Comparison of ENCODE assay signal across 1 cellular context in the genomic region with DNA sequence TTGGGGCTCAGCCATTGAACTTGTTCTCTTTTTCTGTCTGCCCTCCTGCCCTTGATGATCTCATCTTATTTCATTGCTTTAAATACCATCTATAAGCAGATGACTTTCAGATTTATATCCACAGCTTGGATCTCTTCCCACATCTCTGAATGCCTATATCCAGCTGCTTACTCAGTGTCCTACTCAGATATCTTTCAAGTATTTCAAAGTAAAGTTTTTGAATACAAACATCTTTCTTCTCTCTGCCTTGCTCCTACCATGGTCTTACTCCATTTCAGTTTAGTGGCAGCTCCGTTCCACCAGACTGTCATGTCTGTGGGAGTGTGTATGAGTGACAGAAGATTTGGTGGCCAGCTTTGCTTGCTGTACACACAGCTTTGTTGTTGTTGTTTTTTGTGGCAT.
TF ChIP-seq lines count a peak whose summit lies in the region.

No MANE protein-coding gene starts in this region.

TF ChIP-seq in HEK293, 187 proteins besides CTCF, POLR2A, EP300 and RAD21 (continued from another document):
- TF ChIP-seq, protein P1, sequence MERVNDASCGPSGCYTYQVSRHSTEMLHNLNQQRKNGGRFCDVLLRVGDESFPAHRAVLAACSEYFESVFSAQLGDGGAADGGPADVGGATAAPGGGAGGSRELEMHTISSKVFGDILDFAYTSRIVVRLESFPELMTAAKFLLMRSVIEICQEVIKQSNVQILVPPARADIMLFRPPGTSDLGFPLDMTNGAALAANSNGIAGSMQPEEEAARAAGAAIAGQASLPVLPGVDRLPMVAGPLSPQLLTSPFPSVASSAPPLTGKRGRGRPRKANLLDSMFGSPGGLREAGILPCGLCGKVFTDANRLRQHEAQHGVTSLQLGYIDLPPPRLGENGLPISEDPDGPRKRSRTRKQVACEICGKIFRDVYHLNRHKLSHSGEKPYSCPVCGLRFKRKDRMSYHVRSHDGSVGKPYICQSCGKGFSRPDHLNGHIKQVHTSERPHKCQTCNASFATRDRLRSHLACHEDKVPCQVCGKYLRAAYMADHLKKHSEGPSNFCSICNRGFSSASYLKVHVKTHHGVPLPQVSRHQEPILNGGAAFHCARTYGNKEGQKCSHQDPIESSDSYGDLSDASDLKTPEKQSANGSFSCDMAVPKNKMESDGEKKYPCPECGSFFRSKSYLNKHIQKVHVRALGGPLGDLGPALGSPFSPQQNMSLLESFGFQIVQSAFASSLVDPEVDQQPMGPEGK (tag by site-specific recombination; IDR thresholded peaks at IDR 0.05) = no peak
- TF ChIP-seq, protein P2, sequence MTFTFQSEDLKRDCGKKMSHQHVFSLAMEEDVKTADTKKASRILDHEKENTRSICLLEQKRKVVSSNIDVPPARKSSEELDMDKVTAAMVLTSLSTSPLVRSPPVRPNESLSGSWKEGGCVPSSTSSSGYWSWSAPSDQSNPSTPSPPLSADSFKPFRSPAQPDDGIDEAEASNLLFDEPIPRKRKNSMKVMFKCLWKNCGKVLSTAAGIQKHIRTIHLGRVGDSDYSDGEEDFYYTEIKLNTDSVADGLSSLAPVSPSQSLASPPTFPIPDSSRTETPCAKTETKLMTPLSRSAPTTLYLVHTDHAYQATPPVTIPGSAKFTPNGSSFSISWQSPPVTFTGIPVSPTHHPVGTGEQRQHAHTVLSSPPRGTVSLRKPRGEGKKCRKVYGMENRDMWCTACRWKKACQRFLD (tag by site-specific recombination; IDR thresholded peaks at IDR 0.05) = no peak
- TF ChIP-seq SCRT1 (tag by site-specific recombination; IDR thresholded peaks at IDR 0.05; ENCODE audit: borderline replicate concordance) = no peak
- TF ChIP-seq ZNF394 (tag by site-specific recombination; IDR thresholded peaks at IDR 0.05; ENCODE audit: borderline replicate concordance) = no peak
- TF ChIP-seq, protein P3, sequence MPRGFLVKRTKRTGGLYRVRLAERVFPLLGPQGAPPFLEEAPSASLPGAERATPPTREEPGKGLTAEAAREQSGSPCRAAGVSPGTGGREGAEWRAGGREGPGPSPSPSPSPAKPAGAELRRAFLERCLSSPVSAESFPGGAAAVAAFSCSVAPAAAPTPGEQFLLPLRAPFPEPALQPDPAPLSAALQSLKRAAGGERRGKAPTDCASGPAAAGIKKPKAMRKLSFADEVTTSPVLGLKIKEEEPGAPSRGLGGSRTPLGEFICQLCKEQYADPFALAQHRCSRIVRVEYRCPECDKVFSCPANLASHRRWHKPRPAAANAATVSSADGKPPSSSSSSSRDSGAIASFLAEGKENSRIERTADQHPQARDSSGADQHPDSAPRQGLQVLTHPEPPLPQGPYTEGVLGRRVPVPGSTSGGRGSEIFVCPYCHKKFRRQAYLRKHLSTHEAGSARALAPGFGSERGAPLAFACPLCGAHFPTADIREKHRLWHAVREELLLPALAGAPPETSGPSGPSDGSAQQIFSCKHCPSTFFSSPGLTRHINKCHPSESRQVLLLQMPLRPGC (tag by site-specific recombination; IDR thresholded peaks at IDR 0.05) = no peak
- TF ChIP-seq ZNF292 (tag by site-specific recombination; IDR thresholded peaks at IDR 0.05; ENCODE audit: borderline replicate concordance, low read depth) = no peak
- TF ChIP-seq ZNF211 (tag by site-specific recombination; IDR thresholded peaks at IDR 0.05; ENCODE audit: low read depth) = no peak
- TF ChIP-seq, protein P4, sequence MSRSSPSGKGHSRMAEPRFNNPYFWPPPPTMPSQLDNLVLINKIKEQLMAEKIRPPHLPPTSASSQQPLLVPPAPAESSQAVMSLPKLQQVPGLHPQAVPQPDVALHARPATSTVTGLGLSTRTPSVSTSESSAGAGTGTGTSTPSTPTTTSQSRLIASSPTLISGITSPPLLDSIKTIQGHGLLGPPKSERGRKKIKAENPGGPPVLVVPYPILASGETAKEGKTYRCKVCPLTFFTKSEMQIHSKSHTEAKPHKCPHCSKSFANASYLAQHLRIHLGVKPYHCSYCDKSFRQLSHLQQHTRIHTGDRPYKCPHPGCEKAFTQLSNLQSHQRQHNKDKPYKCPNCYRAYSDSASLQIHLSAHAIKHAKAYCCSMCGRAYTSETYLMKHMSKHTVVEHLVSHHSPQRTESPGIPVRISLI (tag by site-specific recombination; IDR thresholded peaks at IDR 0.05) = no peak
- no peak for TF ChIP-seq ZNF510 (tag by site-specific recombination; IDR thresholded peaks at IDR 0.05; ENCODE audit: insufficient replicate concordance)
- no peak for TF ChIP-seq ZNF571 (tag by site-specific recombination; IDR thresholded peaks at IDR 0.05)
- TF ChIP-seq, protein P5, sequence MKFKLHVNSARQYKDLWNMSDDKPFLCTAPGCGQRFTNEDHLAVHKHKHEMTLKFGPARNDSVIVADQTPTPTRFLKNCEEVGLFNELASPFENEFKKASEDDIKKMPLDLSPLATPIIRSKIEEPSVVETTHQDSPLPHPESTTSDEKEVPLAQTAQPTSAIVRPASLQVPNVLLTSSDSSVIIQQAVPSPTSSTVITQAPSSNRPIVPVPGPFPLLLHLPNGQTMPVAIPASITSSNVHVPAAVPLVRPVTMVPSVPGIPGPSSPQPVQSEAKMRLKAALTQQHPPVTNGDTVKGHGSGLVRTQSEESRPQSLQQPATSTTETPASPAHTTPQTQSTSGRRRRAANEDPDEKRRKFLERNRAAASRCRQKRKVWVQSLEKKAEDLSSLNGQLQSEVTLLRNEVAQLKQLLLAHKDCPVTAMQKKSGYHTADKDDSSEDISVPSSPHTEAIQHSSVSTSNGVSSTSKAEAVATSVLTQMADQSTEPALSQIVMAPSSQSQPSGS (tag by site-specific recombination; IDR thresholded peaks at IDR 0.05; ENCODE audit: low read depth) = peak; percentile 44; the same call in 1 of the 2 replicates
- no peak for TF ChIP-seq ZNF24 (tag by site-specific recombination; IDR thresholded peaks at IDR 0.05)
